Comparison of ENCODE assay signal across 8 cellular contexts in genomic region chr9:135908334-135909204, GRCh38. TPM values are rescaled to one million over a fixed set of nuclear protein-coding genes. Genes with fewer than 3 reads are reported as not detected.
A peak's percentile ranks its signal among the peaks of the same experiment; 100 is the strongest.
DNase-seq lines count a peak whose midpoint lies in the region; ATAC-seq and TF ChIP-seq lines count a peak whose summit lies in the region.

No MANE protein-coding gene starts in this region.

- no peak for TF ChIP-seq CTCF in cardiac muscle cell (IDR thresholded peaks at IDR 0.05; ENCODE audit: low read depth, low read length)

- H3K4me1 ChIP-seq in cardiac muscle cell (ENCODE audit: low read depth): peaks cover 11% of the 10 kb centered on the region

- no peaks in the 10 kb centered on the region for H3K9me3 ChIP-seq in cardiac muscle cell (ENCODE audit: low read depth)

- no peak for ATAC-seq in Right ventricle myocardium superior (ENCODE audit: poor library complexity)
- ATAC-seq in GM18870 (IDR thresholded peaks at IDR 0.05; ENCODE audit: unreplicated experiment): no peak
- no peak for ATAC-seq in GM21786 (IDR thresholded peaks at IDR 0.05; ENCODE audit: unreplicated experiment)

- H3K36me3 ChIP-seq in cardiac muscle cell: no peaks in the 10 kb centered on the region

- intact Hi-C loops in Right ventricle myocardium superior (cut with DNase I): no loop called here

- DNase-seq in cardiac muscle cell (ENCODE audit: low read depth in 1 of 2, low spot score in 1 of 2) (no peak), Right ventricle myocardium superior (no peak), UCSD-AML1 (lab: John Stamatoyannopoulos, UW; ENCODE audit: unreplicated experiment) (peak; percentile 43), glomerular visceral epithelial cell (ENCODE audit: extremely low spot score) (peak; percentile 49), skeletal muscle cell (ENCODE audit: low read depth) (no peak)
- DNase-seq in activated CD8-positive, alpha-beta memory T cell treated with anti-CD3 and anti-CD28 coated beads, Interleukin-2, amount 50 U/mL, for 4 hours: no peak

- no peaks in the 10 kb centered on the region for H3K27me3 ChIP-seq in cardiac muscle cell

- H3K4me3 ChIP-seq in cardiac muscle cell (peak overlapping the region; percentile 50), skeletal muscle cell (ENCODE audit: low read depth, low read length) (peak overlapping the region; percentile 75)

- H3K27ac ChIP-seq in cardiac muscle cell: no peak overlapping the region

RNA-seq across cellular contexts. Expression of gene CAMSAP1, which starts 1.2 kb away (rescaled TPM):
- 47.1 and 64.1 TPM in 2 replicates for total RNA-seq in cardiac muscle cell
- 7.8 and 13.0 TPM in 2 replicates for polyA plus RNA-seq in cardiac muscle cell
- total RNA-seq in Right ventricle myocardium superior: 18.3 TPM

RNA-seq across cellular contexts. Expression of gene UBAC1, which starts 52.6 kb away (rescaled TPM):
- total RNA-seq in cardiac muscle cell (60.2 and 66.4 TPM in 2 replicates), Right ventricle myocardium superior (107 TPM)
- polyA plus RNA-seq in cardiac muscle cell: 48.9 and 60.1 TPM in 2 replicates

Comparison
In these comparisons a context has a peak if more than half of its experiments do, and no peak if none do; other contexts are left out.
1. DNase-seq: peak in UCSD-AML1 (single experiment) and glomerular visceral epithelial cell (single experiment); none in cardiac muscle cell (0 of 2), Right ventricle myocardium superior (single experiment), skeletal muscle cell (single experiment) and activated CD8-positive, alpha-beta memory T cell treated with anti-CD3 and anti-CD28 coated beads, Interleukin-2, amount 50 U/mL, for 4 hours (single experiment).